14 cellular contexts compared by ENCODE assay signal in the genomic region with DNA sequence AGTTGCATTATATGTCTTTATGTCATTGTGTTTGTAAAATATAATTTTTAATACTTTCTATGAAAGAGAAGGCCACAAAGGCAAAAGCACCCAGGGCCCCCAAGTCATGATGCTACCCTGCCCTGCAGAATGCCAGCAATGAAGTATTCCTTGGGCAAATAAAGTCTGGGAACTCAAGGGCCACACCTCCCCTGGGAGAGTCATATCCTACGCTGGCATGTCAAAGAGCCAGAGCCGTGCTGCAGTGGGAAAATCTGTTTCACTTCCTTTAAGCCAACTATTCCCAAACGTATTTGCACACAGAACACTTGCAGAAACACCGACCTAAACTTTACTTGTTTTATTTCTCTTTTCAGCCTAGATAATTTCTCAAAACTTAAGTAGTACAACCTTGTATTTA.
DNase-seq lines count a peak whose midpoint lies in the region; ATAC-seq and TF ChIP-seq lines count a peak whose summit lies in the region.
"Had no signal": no experiment of that assay in that cellular context is flagged by ENCODE, and none has a peak within 500 bp of the region (broad histone marks: within the 10 kb centered on the region; RNA-seq: fewer than 3 reads in every experiment).

No MANE protein-coding gene starts in this region.

- no peaks in the 10 kb centered on the region for H4K20me1 ChIP-seq in smooth muscle cell (ENCODE audit: low read depth)

- H3K4me2 ChIP-seq in smooth muscle cell = no peak overlapping the region
- H3K4me2 ChIP-seq: A549, GM23338 had no signal

- no peaks in the 10 kb centered on the region for H3F3A ChIP-seq in smooth muscle cell (ENCODE audit: low read depth)

- H3K36me3 Mint-ChIP-seq in endodermal cell (ENCODE audit: low read depth) (no peaks in the 10 kb centered on the region), osteocyte (ENCODE audit: unreplicated experiment) (no peaks in the 10 kb centered on the region)
- no peaks in the 10 kb centered on the region for H3K36me3 Mint-ChIP-seq in activated CD8-positive, alpha-beta T cell treated with anti-CD3 and anti-CD28 coated beads, Interleukin-2, amount 10 ng/mL, durations not matched to agents 7 days and 5 days (ENCODE audit: low read depth)
- H3K36me3 Mint-ChIP-seq: CD4-positive, CD25-positive, alpha-beta regulatory T cell had no signal

- POLR2A ChIA-PET in activated CD8-positive, alpha-beta T cell treated with anti-CD3 and anti-CD28 coated beads, Interleukin-2, amount 10 ng/mL, durations not matched to agents 7 days and 5 days (lab: Charles Lee) = no interaction called here

- H3K27me3 ChIP-seq in endodermal cell (ENCODE audit: control insufficient read depth, insufficient read depth, low read length, poor library complexity, severe bottlenecking) (no peaks in the 10 kb centered on the region), smooth muscle cell (ENCODE audit: low read depth) (peaks cover 24% of the 10 kb centered on the region)

- peak; percentile 38 for DNase-seq in Daoy (ENCODE audit: low read depth)
- peak; percentile 58 for DNase-seq in M059J (ENCODE audit: low read depth)
- peak; percentile 24 for DNase-seq in endodermal cell
- peak; percentile 11 for DNase-seq in osteocyte (ENCODE audit: extremely low spot score, unreplicated experiment)
- DNase-seq in HPDE6-E6E7 (ENCODE audit: extremely low spot score) = no peak
- DNase-seq in activated CD8-positive, alpha-beta T cell treated with anti-CD3 and anti-CD28 coated beads, Interleukin-2, amount 10 ng/mL, durations not matched to agents 7 days and 5 days = no peak
- DNase-seq in AG08396 (ENCODE audit: low spot score) = no peak
- DNase-seq in smooth muscle cell (lab: John Stamatoyannopoulos, UW; ENCODE audit: unreplicated experiment) = no peak
- DNase-seq: CD4-positive, CD25-positive, alpha-beta regulatory T cell; DMS79; EL; H7 had no signal

- H3K9me3 ChIP-seq in endodermal cell (ENCODE audit: control insufficient read depth, low read length) (no peaks in the 10 kb centered on the region), smooth muscle cell (replicated peaks; ENCODE audit: low read depth) (no peaks in the 10 kb centered on the region)
- H3K9me3 ChIP-seq: A549 had no signal

- CTCF ChIA-PET in activated CD8-positive, alpha-beta T cell treated with anti-CD3 and anti-CD28 coated beads, Interleukin-2, amount 10 ng/mL, durations not matched to agents 7 days and 5 days (lab: Charles Lee) = no interaction called here

- no peak overlapping the region for H2AFZ ChIP-seq in smooth muscle cell (ENCODE audit: low read depth)

- H3K4me3 ChIP-seq in endodermal cell (ENCODE audit: low read length) = no peak overlapping the region
- H3K4me3 ChIP-seq in smooth muscle cell = no peak overlapping the region
- H3K4me3 ChIP-seq: A549, GM23338 had no signal

- H3K36me3 ChIP-seq in endodermal cell (ENCODE audit: control insufficient read depth, insufficient read depth, low read length) (no peaks in the 10 kb centered on the region), smooth muscle cell (ENCODE audit: low read depth) (no peaks in the 10 kb centered on the region)

- WGBS in endodermal cell (ENCODE audit: insufficient coverage in 1 of 2, insufficient read length in 1 of 2), 2 experiments = 80 to 85% methylated on average over 2 to 4 of the region's 4 CpGs
- 73% methylated on average over 4 of the region's 4 CpGs for WGBS in smooth muscle cell (ENCODE audit: low lambda C conversion rate)

- H3K4me3 Mint-ChIP-seq in endodermal cell (no peak overlapping the region), osteocyte (ENCODE audit: unreplicated experiment) (no peak overlapping the region)
- H3K4me3 Mint-ChIP-seq in activated CD8-positive, alpha-beta T cell treated with anti-CD3 and anti-CD28 coated beads, Interleukin-2, amount 10 ng/mL, durations not matched to agents 7 days and 5 days = no peak overlapping the region
- H3K4me3 Mint-ChIP-seq: CD4-positive, CD25-positive, alpha-beta regulatory T cell; GM23338 had no signal

- H3K27ac Mint-ChIP-seq in endodermal cell (no peak overlapping the region), osteocyte (ENCODE audit: unreplicated experiment) (no peak overlapping the region)
- H3K27ac Mint-ChIP-seq in activated CD8-positive, alpha-beta T cell treated with anti-CD3 and anti-CD28 coated beads, Interleukin-2, amount 10 ng/mL, durations not matched to agents 7 days and 5 days = no peak overlapping the region
- H3K27ac Mint-ChIP-seq: CD4-positive, CD25-positive, alpha-beta regulatory T cell; GM23338 had no signal

- no peak overlapping the region for H3K27ac ChIP-seq in endodermal cell (ENCODE audit: low read depth, low read length)
- H3K27ac ChIP-seq in smooth muscle cell (ENCODE audit: low read depth) = no peak overlapping the region
- H3K27ac ChIP-seq: A549 had no signal

- no peak for ATAC-seq in activated CD8-positive, alpha-beta T cell treated with anti-CD3 and anti-CD28 coated beads, Interleukin-2, amount 10 ng/mL, durations not matched to agents 7 days and 5 days
- ATAC-seq: A549, GM23338 had no signal

- peaks cover 2% of the 10 kb centered on the region for H3K27me3 Mint-ChIP-seq in endodermal cell (ENCODE audit: insufficient read depth)
- no peaks in the 10 kb centered on the region for H3K27me3 Mint-ChIP-seq in osteocyte (ENCODE audit: unreplicated experiment)
- peaks cover 3% of the 10 kb centered on the region for H3K27me3 Mint-ChIP-seq in activated CD8-positive, alpha-beta T cell treated with anti-CD3 and anti-CD28 coated beads, Interleukin-2, amount 10 ng/mL, durations not matched to agents 7 days and 5 days (ENCODE audit: low read depth)
- H3K27me3 Mint-ChIP-seq: CD4-positive, CD25-positive, alpha-beta regulatory T cell had no signal

- H3K9me3 Mint-ChIP-seq in endodermal cell (no peaks in the 10 kb centered on the region), osteocyte (ENCODE audit: unreplicated experiment) (peaks cover 5% of the 10 kb centered on the region)
- H3K9me3 Mint-ChIP-seq in activated CD8-positive, alpha-beta T cell treated with anti-CD3 and anti-CD28 coated beads, Interleukin-2, amount 10 ng/mL, durations not matched to agents 7 days and 5 days (ENCODE audit: insufficient read depth) = no peaks in the 10 kb centered on the region
- H3K9me3 Mint-ChIP-seq: GM23338 had no signal

- no peaks in the 10 kb centered on the region for H3K79me2 ChIP-seq in smooth muscle cell (ENCODE audit: low read depth)

- H3K4me1 Mint-ChIP-seq in endodermal cell = peaks cover 6% of the 10 kb centered on the region
- H3K4me1 Mint-ChIP-seq in osteocyte (ENCODE audit: unreplicated experiment) = peaks cover 10% of the 10 kb centered on the region
- no peaks in the 10 kb centered on the region for H3K4me1 Mint-ChIP-seq in activated CD8-positive, alpha-beta T cell treated with anti-CD3 and anti-CD28 coated beads, Interleukin-2, amount 10 ng/mL, durations not matched to agents 7 days and 5 days (ENCODE audit: low read depth)
- H3K4me1 Mint-ChIP-seq: CD4-positive, CD25-positive, alpha-beta regulatory T cell had no signal

- H3K4me1 ChIP-seq in endodermal cell (ENCODE audit: control insufficient read depth, insufficient read depth, low read length) (no peaks in the 10 kb centered on the region), smooth muscle cell (ENCODE audit: low read depth) (peaks cover 7% of the 10 kb centered on the region)
- H3K4me1 ChIP-seq: A549 had no signal

- TF ChIP-seq CTCF in endodermal cell (conservative IDR thresholded peaks at IDR 0.05) = no peak
- TF ChIP-seq CTCF in osteocyte (IDR thresholded peaks at IDR 0.05) = no peak
- no peak for TF ChIP-seq CTCF in smooth muscle cell (IDR thresholded peaks at IDR 0.05; ENCODE audit: borderline replicate concordance, insufficient read depth, poor library complexity, severe bottlenecking)

- H3K9ac ChIP-seq in endodermal cell (ENCODE audit: extremely low read depth, low read length, poor library complexity, severe bottlenecking) (no peak overlapping the region), smooth muscle cell (ENCODE audit: low read depth) (no peak overlapping the region)

Comparison
In these comparisons a context has a peak if more than half of its experiments do, and no peak if none do; other contexts are left out.
1. DNase-seq: peak in Daoy (single experiment), M059J (single experiment), endodermal cell (single experiment) and osteocyte (single experiment); none in HPDE6-E6E7 (single experiment), activated CD8-positive, alpha-beta T cell treated with anti-CD3 and anti-CD28 coated beads, Interleukin-2, amount 10 ng/mL, durations not matched to agents 7 days and 5 days (single experiment), AG08396 (single experiment) and smooth muscle cell (single experiment).